Comparison of ENCODE assay signal across 23 cellular contexts in genomic region chr12:120214626-120215356, GRCh38.
"Had no signal": no experiment of that assay in that cellular context is flagged by ENCODE, and none has a peak within 500 bp of the region (broad histone marks: within the 10 kb centered on the region; RNA-seq: fewer than 3 reads in every experiment).

No MANE protein-coding gene starts in this region.

- H3K9me3 ChIP-seq: body of pancreas, pancreas, psoas muscle, right atrium auricular region, thyroid gland, upper lobe of right lung had no signal

- ATAC-seq: activated CD4-positive, CD25-positive, alpha-beta regulatory T cell treated with anti-CD3 and anti-CD28 coated beads, Interleukin-2, amount 50 U/mL, for 24 hours; activated CD8-positive, alpha-beta memory T cell treated with anti-CD3 and anti-CD28 coated beads, Interleukin-2, amount 10 ng/mL, durations not matched to agents 7 days and 5 days; activated CD8-positive, alpha-beta T cell treated with anti-CD3 and anti-CD28 coated beads for 36 hours; activated naive CD8-positive, alpha-beta T cell treated with anti-CD3 and anti-CD28 coated beads, Interleukin-2, amount 50 U/mL, for 24 hours; body of pancreas; left lobe of liver; pancreas; upper lobe of right lung had no signal

- H3K4me3 ChIP-seq: body of pancreas, cardiac muscle cell, lung, pancreas, psoas muscle, right atrium auricular region, thyroid gland, upper lobe of right lung had no signal

- H3K4me1 ChIP-seq: body of pancreas, pancreas, psoas muscle, right atrium auricular region, thyroid gland, upper lobe of right lung had no signal

- FAIRE-seq: pancreas had no signal

- H3K27me3 ChIP-seq: body of pancreas, cardiac muscle cell, pancreas, right atrium auricular region, thyroid gland, upper lobe of right lung had no signal

- H3K27ac ChIP-seq: body of pancreas, cardiac muscle cell, pancreas, psoas muscle, right atrium auricular region, thyroid gland, upper lobe of right lung, VCaP had no signal

- DNase-seq: activated CD4-positive, alpha-beta T cell treated with anti-CD3 and anti-CD28 coated beads, Interleukin-2, amount 10 ng/mL, durations not matched to agents 7 days and 5 days; activated CD8-positive, alpha-beta memory T cell treated with anti-CD3 and anti-CD28 coated beads, Interleukin-2, amount 10 ng/mL, durations not matched to agents 7 days and 5 days; activated CD8-positive, alpha-beta T cell treated with anti-CD3 and anti-CD28 coated beads for 36 hours; activated effector memory CD4-positive, alpha-beta T cell treated with anti-CD3 and anti-CD28 coated beads, Interleukin-2, amount 50 U/mL, for 16 hours; activated naive CD4-positive, alpha-beta T cell treated with anti-CD3 and anti-CD28 coated beads, Interleukin-2, amount 10 ng/mL, durations not matched to agents 7 days and 5 days; activated naive CD8-positive, alpha-beta T cell treated with anti-CD3 and anti-CD28 coated beads, Interleukin-2, amount 50 U/mL, for 24 hours; activated T-cell treated with anti-CD3 and anti-CD28 coated beads for 4 hours; anterior cingulate cortex; body of pancreas; cortex of kidney; naive B cell; psoas muscle; stimulated activated CD4-positive, alpha-beta T cell treated with anti-CD3 and anti-CD28 coated beads, Interleukin-1b, Interleukin-23, amount 100 ng/mL, for 48 hours; substantia nigra; thyroid gland; upper lobe of right lung had no signal
